Comparison of ENCODE assay signal across 8 cellular contexts in genomic region chr6:21588812-21589811, GRCh38. TPM values are rescaled to one million over a fixed set of nuclear protein-coding genes. Genes with fewer than 3 reads are reported as not detected.
DNase-seq lines count a peak whose midpoint lies in the region; ATAC-seq lines count a peak whose summit lies in the region.

No MANE protein-coding gene starts in this region.

- POLR2A ChIA-PET in CD8-positive, alpha-beta memory T cell (lab: Charles Lee): interaction anchor here (0.6 kb wide), 1 partner anchor 860 kb away, joined by 3 read pairs; no protein-coding TSS in a partner anchor
- POLR2A ChIA-PET in activated CD4-positive, alpha-beta memory T cell treated with anti-CD3 and anti-CD28 coated beads, Interleukin-2, amount 10 ng/mL, durations not matched to agents 7 days and 5 days (lab: Charles Lee): interaction anchor here (1.3 to 2.0 kb wide), 3 partner anchors 8 to 1188 kb away, joined by 5 to 11 read pairs (median 8); partner anchors contain the start of gene E2F3

- peak overlapping the region in 3 of 8 donors; percentile 29 to 58 (median 45) for H3K27ac Mint-ChIP-seq in CD8-positive, alpha-beta memory T cell
- H3K27ac Mint-ChIP-seq in activated CD4-positive, alpha-beta memory T cell treated with anti-CD3 and anti-CD28 coated beads, Interleukin-2, amount 10 ng/mL, durations not matched to agents 7 days and 5 days: no peak overlapping the region

- H3K27ac ChIP-seq in CD8-positive, alpha-beta memory T cell (ENCODE audit: low read depth, low read length): no peak overlapping the region

- H3K27me3 Mint-ChIP-seq in CD8-positive, alpha-beta memory T cell: peaks cover 16 to 47% of the 10 kb centered on the region in 2 donors
- peaks cover 42% of the 10 kb centered on the region for H3K27me3 Mint-ChIP-seq in activated CD4-positive, alpha-beta memory T cell treated with anti-CD3 and anti-CD28 coated beads, Interleukin-2, amount 10 ng/mL, durations not matched to agents 7 days and 5 days

- peaks cover 0 to 4% (median 0%) of the 10 kb centered on the region in 3 donors for H3K36me3 Mint-ChIP-seq in CD8-positive, alpha-beta memory T cell
- H3K36me3 Mint-ChIP-seq in activated CD4-positive, alpha-beta memory T cell treated with anti-CD3 and anti-CD28 coated beads, Interleukin-2, amount 10 ng/mL, durations not matched to agents 7 days and 5 days (ENCODE audit: low read depth): no peaks in the 10 kb centered on the region

- H3K4me1 ChIP-seq in CD8-positive, alpha-beta memory T cell (ENCODE audit: insufficient read depth, low read length): peaks cover 12% of the 10 kb centered on the region

- DNase-seq in CD8-positive, alpha-beta memory T cell: peak; percentile 53 to 76 (median 61)
- DNase-seq in NCI-H748 treated with DMSO at 0.1 percent for 48 hours (lab: John Stamatoyannopoulos, UW) (peak; percentile 94), lung microvascular endothelial cell (ENCODE audit: low read depth in 2 of 2) (peak; percentile 88 to 94)
- peak; percentile 82 for DNase-seq in activated CD4-positive, alpha-beta memory T cell treated with anti-CD3 and anti-CD28 coated beads, Interleukin-2, amount 10 ng/mL, durations not matched to agents 7 days and 5 days
- peak; percentile 65 for DNase-seq in effector CD4-positive, alpha-beta T cell
- peak; percentile 64 to 79 (median 64) for DNase-seq in stimulated activated CD4-positive, alpha-beta T cell treated with anti-CD3 and anti-CD28 coated beads, TNF-alpha, amount 100 ng/mL, for 48 hours (ENCODE audit: low read depth in 3 of 3)

- CTCF ChIA-PET in CD8-positive, alpha-beta memory T cell (lab: Charles Lee): interaction anchor here (0.6 to 2.8 kb wide), 12 partner anchors 9 to 1270 kb away, joined by 3 to 47 read pairs (median 4); no protein-coding TSS in a partner anchor
- CTCF ChIA-PET in activated CD4-positive, alpha-beta memory T cell treated with anti-CD3 and anti-CD28 coated beads, Interleukin-2, amount 10 ng/mL, durations not matched to agents 7 days and 5 days (lab: Charles Lee): interaction anchor here (0.6 to 3.2 kb wide), 20 partner anchors 9 to 1184 kb away, joined by 3 to 80 read pairs (median 5); no protein-coding TSS in a partner anchor

- peak overlapping the region; percentile 79 for H3K4me3 ChIP-seq in CD8-positive, alpha-beta memory T cell (ENCODE audit: low read length)

- H3K36me3 ChIP-seq in CD8-positive, alpha-beta memory T cell (ENCODE audit: insufficient read depth, low read length): no peaks in the 10 kb centered on the region

- no peaks in the 10 kb centered on the region for H3K9me3 ChIP-seq in CD8-positive, alpha-beta memory T cell (ENCODE audit: low read length)

- H3K9me3 Mint-ChIP-seq in CD8-positive, alpha-beta memory T cell: no peaks in the 10 kb centered on the region
- no peaks in the 10 kb centered on the region for H3K9me3 Mint-ChIP-seq in activated CD4-positive, alpha-beta memory T cell treated with anti-CD3 and anti-CD28 coated beads, Interleukin-2, amount 10 ng/mL, durations not matched to agents 7 days and 5 days

- ATAC-seq in GM19438 (IDR thresholded peaks at IDR 0.05; ENCODE audit: low read depth, unreplicated experiment) (peak; percentile 27), HG03571 (IDR thresholded peaks at IDR 0.05; ENCODE audit: unreplicated experiment) (peak; percentile 17)

- H3K4me3 Mint-ChIP-seq in CD8-positive, alpha-beta memory T cell: peak overlapping the region; percentile 92 to 98 (median 93)
- H3K4me3 Mint-ChIP-seq in activated CD4-positive, alpha-beta memory T cell treated with anti-CD3 and anti-CD28 coated beads, Interleukin-2, amount 10 ng/mL, durations not matched to agents 7 days and 5 days: peak overlapping the region; percentile 82

- peaks cover 8 to 26% (median 11%) of the 10 kb centered on the region in 3 donors for H3K4me1 Mint-ChIP-seq in CD8-positive, alpha-beta memory T cell
- H3K4me1 Mint-ChIP-seq in activated CD4-positive, alpha-beta memory T cell treated with anti-CD3 and anti-CD28 coated beads, Interleukin-2, amount 10 ng/mL, durations not matched to agents 7 days and 5 days: peaks cover 11% of the 10 kb centered on the region

- H3K27me3 ChIP-seq in CD8-positive, alpha-beta memory T cell (ENCODE audit: insufficient read depth, low read length, poor library complexity, severe bottlenecking): peaks cover 22% of the 10 kb centered on the region

RNA-seq across cellular contexts. Expression of gene SOX4, which starts 4.4 kb away (rescaled TPM):
- under 1 TPM; 0.60 to 0.66 TPM for total RNA-seq in CD8-positive, alpha-beta memory T cell
- polyA plus RNA-seq in CD8-positive, alpha-beta memory T cell: 0.37 TPM
- total RNA-seq in activated CD4-positive, alpha-beta memory T cell treated with anti-CD3 and anti-CD28 coated beads, Interleukin-2, amount 10 ng/mL, durations not matched to agents 7 days and 5 days: under 1 TPM; 0.20 TPM
- total RNA-seq in lung microvascular endothelial cell: 61.7 and 109 TPM in 2 replicates

Comparison
In these comparisons a context has a peak if more than half of its experiments do, and no peak if none do; other contexts are left out.
1. RNA of gene SOX4, which starts 4.4 kb away (total RNA-seq): 61.7 to 109 TPM in lung microvascular endothelial cell; 0.60 to 0.66 TPM in CD8-positive, alpha-beta memory T cell and 0.20 TPM in activated CD4-positive, alpha-beta memory T cell treated with anti-CD3 and anti-CD28 coated beads, Interleukin-2, amount 10 ng/mL, durations not matched to agents 7 days and 5 days; every median in the first group is over 10 times any median in the second.
2. Peak in every context shown above with its lines, with median percentiles within 50 percentile points of each other: DNase-seq.